17 cellular contexts compared by ENCODE assay signal in genomic region chr3:194251891-194252560, GRCh38.
"Had no signal": no experiment of that assay in that cellular context is flagged by ENCODE, and none has a peak within 500 bp of the region (broad histone marks: within the 10 kb centered on the region; RNA-seq: fewer than 3 reads in every experiment).

No MANE protein-coding gene starts in this region.

- H3K27ac Mint-ChIP-seq: activated naive CD8-positive, alpha-beta T cell treated with anti-CD3 and anti-CD28 coated beads for 36 hours; endodermal cell; mesothelial cell of epicardium had no signal

- H3K27me3 ChIP-seq: cardiac muscle cell, right atrium auricular region, suprapubic skin had no signal

- DNase-seq: activated CD4-positive, alpha-beta T cell treated with anti-CD3 and anti-CD28 coated beads for 1 hour; activated naive CD8-positive, alpha-beta T cell treated with anti-CD3 and anti-CD28 coated beads for 36 hours; amniotic stem cell; endodermal cell; foreskin keratinocyte; hypothalamus; stimulated activated CD4-positive, alpha-beta T cell treated with anti-CD3 and anti-CD28 coated beads, Interleukin-2, amount 100 ng/mL, for 48 hours; stimulated activated naive CD8-positive, alpha-beta T cell treated with anti-CD3 and anti-CD28 coated beads, Interleukin-15, amount 100 ng/mL, for 72 hours; T-helper 2 cell; trophoblast cell; WERI-Rb-1 had no signal

- H3K9me3 Mint-ChIP-seq: activated naive CD8-positive, alpha-beta T cell treated with anti-CD3 and anti-CD28 coated beads for 36 hours; endodermal cell; mesothelial cell of epicardium; stimulated activated naive CD8-positive, alpha-beta T cell treated with anti-CD3 and anti-CD28 coated beads, Interleukin-15, amount 100 ng/mL, for 72 hours had no signal

- H3K36me3 Mint-ChIP-seq: activated naive CD8-positive, alpha-beta T cell treated with anti-CD3 and anti-CD28 coated beads for 36 hours; mesothelial cell of epicardium had no signal

- H3K36me3 ChIP-seq: cardiac muscle cell, prostate gland, right atrium auricular region, suprapubic skin, WERI-Rb-1 had no signal

- ATAC-seq: foreskin keratinocyte; stimulated activated naive CD8-positive, alpha-beta T cell treated with anti-CD3 and anti-CD28 coated beads, Interleukin-15, amount 100 ng/mL, for 72 hours had no signal

- H3K4me1 ChIP-seq: foreskin keratinocyte, prostate gland had no signal

- H3K4me3 ChIP-seq: cardiac muscle cell, lung, prostate gland, right atrium auricular region, suprapubic skin had no signal

- H3K9me3 ChIP-seq: prostate gland, right atrium auricular region, suprapubic skin had no signal

- H3K27ac ChIP-seq: cardiac muscle cell, foreskin keratinocyte, prostate gland, right atrium auricular region, suprapubic skin, WERI-Rb-1 had no signal
